Comparison of ENCODE assay signal across 1 cellular context in the genomic region with DNA sequence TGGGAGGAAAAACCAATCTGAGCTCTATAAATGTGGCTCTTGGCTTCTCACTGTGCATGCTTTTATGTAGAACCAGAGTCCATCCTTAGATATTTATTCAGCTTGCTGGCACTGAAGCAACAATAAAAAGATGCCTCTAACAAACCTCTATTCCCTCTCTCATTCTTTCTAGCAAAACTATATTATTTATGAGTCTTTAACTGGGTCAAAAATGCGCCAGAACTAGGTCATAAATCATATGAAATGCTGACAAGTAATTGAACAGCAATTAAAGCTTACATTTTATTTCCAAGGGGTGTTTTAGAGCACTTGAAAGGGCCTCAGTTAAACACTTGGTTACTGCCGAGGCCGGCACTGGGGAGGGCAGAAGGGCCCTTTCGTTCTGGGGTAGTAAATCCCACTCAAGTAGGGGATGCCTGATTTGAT.
TF ChIP-seq lines count a peak whose summit lies in the region.

No MANE protein-coding gene starts in this region.

TF ChIP-seq in HEK293, 187 proteins besides CTCF, POLR2A, EP300 and RAD21 (continued from another document and continues in another):
- TF ChIP-seq, protein P1, sequence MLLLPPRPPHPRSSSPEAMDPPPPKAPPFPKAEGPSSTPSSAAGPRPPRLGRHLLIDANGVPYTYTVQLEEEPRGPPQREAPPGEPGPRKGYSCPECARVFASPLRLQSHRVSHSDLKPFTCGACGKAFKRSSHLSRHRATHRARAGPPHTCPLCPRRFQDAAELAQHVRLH (tag by site-specific recombination; IDR thresholded peaks at IDR 0.05) = no peak
- TF ChIP-seq ZNF354C (tag by site-specific recombination; IDR thresholded peaks at IDR 0.05; ENCODE audit: borderline replicate concordance, low read depth) = no peak
- no peak for TF ChIP-seq ZNF114 (tag by site-specific recombination; IDR thresholded peaks at IDR 0.05)
- TF ChIP-seq ZNF2 (tag by site-specific recombination; IDR thresholded peaks at IDR 0.05) = no peak
- TF ChIP-seq, protein P2, sequence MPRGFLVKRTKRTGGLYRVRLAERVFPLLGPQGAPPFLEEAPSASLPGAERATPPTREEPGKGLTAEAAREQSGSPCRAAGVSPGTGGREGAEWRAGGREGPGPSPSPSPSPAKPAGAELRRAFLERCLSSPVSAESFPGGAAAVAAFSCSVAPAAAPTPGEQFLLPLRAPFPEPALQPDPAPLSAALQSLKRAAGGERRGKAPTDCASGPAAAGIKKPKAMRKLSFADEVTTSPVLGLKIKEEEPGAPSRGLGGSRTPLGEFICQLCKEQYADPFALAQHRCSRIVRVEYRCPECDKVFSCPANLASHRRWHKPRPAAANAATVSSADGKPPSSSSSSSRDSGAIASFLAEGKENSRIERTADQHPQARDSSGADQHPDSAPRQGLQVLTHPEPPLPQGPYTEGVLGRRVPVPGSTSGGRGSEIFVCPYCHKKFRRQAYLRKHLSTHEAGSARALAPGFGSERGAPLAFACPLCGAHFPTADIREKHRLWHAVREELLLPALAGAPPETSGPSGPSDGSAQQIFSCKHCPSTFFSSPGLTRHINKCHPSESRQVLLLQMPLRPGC (tag by site-specific recombination; IDR thresholded peaks at IDR 0.05) = no peak
- TF ChIP-seq ZNF654 (tag by site-specific recombination; IDR thresholded peaks at IDR 0.05; ENCODE audit: low read depth) = no peak
- TF ChIP-seq ZNF324 (tag by site-specific recombination; IDR thresholded peaks at IDR 0.05) = no peak
- peak; percentile 79 for TF ChIP-seq WT1 (tag by site-specific recombination; IDR thresholded peaks at IDR 0.05)
- no peak for TF ChIP-seq YY1 (tag by site-specific recombination; IDR thresholded peaks at IDR 0.05)
- TF ChIP-seq ZNF140 (tag by site-specific recombination; IDR thresholded peaks at IDR 0.05) = no peak
- TF ChIP-seq ZNF629 (tag by site-specific recombination; IDR thresholded peaks at IDR 0.05) = peak; percentile 52; the same call in 1 of the 2 replicates
- TF ChIP-seq, protein P3, sequence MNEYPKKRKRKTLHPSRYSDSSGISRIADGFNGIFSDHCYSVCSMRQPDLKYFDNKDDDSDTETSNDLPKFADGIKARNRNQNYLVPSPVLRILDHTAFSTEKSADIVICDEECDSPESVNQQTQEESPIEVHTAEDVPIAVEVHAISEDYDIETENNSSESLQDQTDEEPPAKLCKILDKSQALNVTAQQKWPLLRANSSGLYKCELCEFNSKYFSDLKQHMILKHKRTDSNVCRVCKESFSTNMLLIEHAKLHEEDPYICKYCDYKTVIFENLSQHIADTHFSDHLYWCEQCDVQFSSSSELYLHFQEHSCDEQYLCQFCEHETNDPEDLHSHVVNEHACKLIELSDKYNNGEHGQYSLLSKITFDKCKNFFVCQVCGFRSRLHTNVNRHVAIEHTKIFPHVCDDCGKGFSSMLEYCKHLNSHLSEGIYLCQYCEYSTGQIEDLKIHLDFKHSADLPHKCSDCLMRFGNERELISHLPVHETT (tag by site-specific recombination; IDR thresholded peaks at IDR 0.05) = no peak
- no peak for TF ChIP-seq ZNF707 (tag by site-specific recombination; IDR thresholded peaks at IDR 0.05)
- TF ChIP-seq, protein P4, sequence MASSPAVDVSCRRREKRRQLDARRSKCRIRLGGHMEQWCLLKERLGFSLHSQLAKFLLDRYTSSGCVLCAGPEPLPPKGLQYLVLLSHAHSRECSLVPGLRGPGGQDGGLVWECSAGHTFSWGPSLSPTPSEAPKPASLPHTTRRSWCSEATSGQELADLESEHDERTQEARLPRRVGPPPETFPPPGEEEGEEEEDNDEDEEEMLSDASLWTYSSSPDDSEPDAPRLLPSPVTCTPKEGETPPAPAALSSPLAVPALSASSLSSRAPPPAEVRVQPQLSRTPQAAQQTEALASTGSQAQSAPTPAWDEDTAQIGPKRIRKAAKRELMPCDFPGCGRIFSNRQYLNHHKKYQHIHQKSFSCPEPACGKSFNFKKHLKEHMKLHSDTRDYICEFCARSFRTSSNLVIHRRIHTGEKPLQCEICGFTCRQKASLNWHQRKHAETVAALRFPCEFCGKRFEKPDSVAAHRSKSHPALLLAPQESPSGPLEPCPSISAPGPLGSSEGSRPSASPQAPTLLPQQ (tag by site-specific recombination; IDR thresholded peaks at IDR 0.05) = no peak
- no peak for TF ChIP-seq ZNF19 (tag by site-specific recombination; IDR thresholded peaks at IDR 0.05; ENCODE audit: low read depth)
- 0 out of 2 replicates have a peak, but pooled peaks have one; percentile 44 for TF ChIP-seq GLI2 (tag by site-specific recombination; IDR thresholded peaks at IDR 0.05; ENCODE audit: borderline replicate concordance, low read depth)
- no peak for TF ChIP-seq ZNF302 (tag by site-specific recombination; IDR thresholded peaks at IDR 0.05; ENCODE audit: low read depth)
- TF ChIP-seq, protein P5, sequence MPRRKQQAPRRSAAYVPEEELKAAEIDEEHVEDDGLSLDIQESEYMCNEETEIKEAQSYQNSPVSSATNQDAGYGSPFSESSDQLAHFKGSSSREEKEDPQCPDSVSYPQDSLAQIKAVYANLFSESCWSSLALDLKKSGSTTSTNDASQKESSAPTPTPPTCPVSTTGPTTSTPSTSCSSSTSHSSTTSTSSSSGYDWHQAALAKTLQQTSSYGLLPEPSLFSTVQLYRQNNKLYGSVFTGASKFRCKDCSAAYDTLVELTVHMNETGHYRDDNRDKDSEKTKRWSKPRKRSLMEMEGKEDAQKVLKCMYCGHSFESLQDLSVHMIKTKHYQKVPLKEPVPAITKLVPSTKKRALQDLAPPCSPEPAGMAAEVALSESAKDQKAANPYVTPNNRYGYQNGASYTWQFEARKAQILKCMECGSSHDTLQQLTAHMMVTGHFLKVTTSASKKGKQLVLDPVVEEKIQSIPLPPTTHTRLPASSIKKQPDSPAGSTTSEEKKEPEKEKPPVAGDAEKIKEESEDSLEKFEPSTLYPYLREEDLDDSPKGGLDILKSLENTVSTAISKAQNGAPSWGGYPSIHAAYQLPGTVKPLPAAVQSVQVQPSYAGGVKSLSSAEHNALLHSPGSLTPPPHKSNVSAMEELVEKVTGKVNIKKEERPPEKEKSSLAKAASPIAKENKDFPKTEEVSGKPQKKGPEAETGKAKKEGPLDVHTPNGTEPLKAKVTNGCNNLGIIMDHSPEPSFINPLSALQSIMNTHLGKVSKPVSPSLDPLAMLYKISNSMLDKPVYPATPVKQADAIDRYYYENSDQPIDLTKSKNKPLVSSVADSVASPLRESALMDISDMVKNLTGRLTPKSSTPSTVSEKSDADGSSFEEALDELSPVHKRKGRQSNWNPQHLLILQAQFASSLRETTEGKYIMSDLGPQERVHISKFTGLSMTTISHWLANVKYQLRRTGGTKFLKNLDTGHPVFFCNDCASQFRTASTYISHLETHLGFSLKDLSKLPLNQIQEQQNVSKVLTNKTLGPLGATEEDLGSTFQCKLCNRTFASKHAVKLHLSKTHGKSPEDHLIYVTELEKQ (tag by site-specific recombination; IDR thresholded peaks at IDR 0.05; ENCODE audit: borderline replicate concordance) = 0 out of 2 replicates have a peak, but pooled peaks have one; percentile 66
- TF ChIP-seq MZF1 (tag by site-specific recombination; IDR thresholded peaks at IDR 0.05; ENCODE audit: borderline replicate concordance) = peak; percentile 30; the same call in 1 of the 2 replicates
- TF ChIP-seq, protein P6, sequence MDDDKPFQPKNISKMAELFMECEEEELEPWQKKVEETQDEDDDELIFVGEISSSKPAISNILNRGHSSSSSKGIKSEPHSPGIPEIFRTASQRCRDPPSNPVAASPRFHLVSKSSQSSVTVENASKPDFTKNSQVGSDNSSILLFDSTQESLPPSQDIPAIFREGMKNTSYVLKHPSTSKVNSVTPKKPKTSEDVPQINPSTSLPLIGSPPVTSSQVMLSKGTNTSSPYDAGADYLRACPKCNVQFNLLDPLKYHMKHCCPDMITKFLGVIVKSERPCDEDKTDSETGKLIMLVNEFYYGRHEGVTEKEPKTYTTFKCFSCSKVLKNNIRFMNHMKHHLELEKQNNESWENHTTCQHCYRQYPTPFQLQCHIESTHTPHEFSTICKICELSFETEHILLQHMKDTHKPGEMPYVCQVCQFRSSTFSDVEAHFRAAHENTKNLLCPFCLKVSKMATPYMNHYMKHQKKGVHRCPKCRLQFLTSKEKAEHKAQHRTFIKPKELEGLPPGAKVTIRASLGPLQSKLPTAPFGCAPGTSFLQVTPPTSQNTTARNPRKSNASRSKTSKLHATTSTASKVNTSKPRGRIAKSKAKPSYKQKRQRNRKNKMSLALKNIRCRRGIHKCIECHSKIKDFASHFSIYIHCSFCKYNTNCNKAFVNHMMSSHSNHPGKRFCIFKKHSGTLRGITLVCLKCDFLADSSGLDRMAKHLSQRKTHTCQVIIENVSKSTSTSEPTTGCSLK (tag by site-specific recombination; IDR thresholded peaks at IDR 0.05) = no peak
- TF ChIP-seq ZNF791 (tag by site-specific recombination; IDR thresholded peaks at IDR 0.05) = no peak
- TF ChIP-seq, protein P7, sequence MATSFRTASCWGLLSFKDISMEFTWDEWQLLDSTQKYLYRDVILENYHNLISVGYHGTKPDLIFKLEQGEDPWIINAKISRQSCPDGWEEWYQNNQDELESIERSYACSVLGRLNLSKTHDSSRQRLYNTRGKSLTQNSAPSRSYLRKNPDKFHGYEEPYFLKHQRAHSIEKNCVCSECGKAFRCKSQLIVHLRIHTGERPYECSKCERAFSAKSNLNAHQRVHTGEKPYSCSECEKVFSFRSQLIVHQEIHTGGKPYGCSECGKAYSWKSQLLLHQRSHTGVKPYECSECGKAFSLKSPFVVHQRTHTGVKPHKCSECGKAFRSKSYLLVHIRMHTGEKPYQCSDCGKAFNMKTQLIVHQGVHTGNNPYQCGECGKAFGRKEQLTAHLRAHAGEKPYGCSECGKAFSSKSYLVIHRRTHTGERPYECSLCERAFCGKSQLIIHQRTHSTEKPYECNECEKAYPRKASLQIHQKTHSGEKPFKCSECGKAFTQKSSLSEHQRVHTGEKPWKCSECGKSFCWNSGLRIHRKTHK (tag by site-specific recombination; IDR thresholded peaks at IDR 0.05) = no peak
- TF ChIP-seq ZNF792 (tag by site-specific recombination; IDR thresholded peaks at IDR 0.05) = no peak
- TF ChIP-seq, protein P8, sequence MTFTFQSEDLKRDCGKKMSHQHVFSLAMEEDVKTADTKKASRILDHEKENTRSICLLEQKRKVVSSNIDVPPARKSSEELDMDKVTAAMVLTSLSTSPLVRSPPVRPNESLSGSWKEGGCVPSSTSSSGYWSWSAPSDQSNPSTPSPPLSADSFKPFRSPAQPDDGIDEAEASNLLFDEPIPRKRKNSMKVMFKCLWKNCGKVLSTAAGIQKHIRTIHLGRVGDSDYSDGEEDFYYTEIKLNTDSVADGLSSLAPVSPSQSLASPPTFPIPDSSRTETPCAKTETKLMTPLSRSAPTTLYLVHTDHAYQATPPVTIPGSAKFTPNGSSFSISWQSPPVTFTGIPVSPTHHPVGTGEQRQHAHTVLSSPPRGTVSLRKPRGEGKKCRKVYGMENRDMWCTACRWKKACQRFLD (tag by site-specific recombination; IDR thresholded peaks at IDR 0.05) = no peak
- TF ChIP-seq ZNF23 (tag by site-specific recombination; IDR thresholded peaks at IDR 0.05; ENCODE audit: borderline replicate concordance) = no peak
- no peak for TF ChIP-seq ZNF585B (tag by site-specific recombination; IDR thresholded peaks at IDR 0.05)
- no peak for TF ChIP-seq ZNF266 (tag by site-specific recombination; IDR thresholded peaks at IDR 0.05; ENCODE audit: low read depth)
- TF ChIP-seq, protein P9, sequence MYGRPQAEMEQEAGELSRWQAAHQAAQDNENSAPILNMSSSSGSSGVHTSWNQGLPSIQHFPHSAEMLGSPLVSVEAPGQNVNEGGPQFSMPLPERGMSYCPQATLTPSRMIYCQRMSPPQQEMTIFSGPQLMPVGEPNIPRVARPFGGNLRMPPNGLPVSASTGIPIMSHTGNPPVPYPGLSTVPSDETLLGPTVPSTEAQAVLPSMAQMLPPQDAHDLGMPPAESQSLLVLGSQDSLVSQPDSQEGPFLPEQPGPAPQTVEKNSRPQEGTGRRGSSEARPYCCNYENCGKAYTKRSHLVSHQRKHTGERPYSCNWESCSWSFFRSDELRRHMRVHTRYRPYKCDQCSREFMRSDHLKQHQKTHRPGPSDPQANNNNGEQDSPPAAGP (tag by site-specific recombination; IDR thresholded peaks at IDR 0.05) = no peak
- no peak for TF ChIP-seq ZNF223 (tag by site-specific recombination; IDR thresholded peaks at IDR 0.05)
- TF ChIP-seq SP2 (tag by site-specific recombination; IDR thresholded peaks at IDR 0.05) = no peak
- no peak for TF ChIP-seq ZFP69B (tag by site-specific recombination; IDR thresholded peaks at IDR 0.05)
- TF ChIP-seq, protein P10, sequence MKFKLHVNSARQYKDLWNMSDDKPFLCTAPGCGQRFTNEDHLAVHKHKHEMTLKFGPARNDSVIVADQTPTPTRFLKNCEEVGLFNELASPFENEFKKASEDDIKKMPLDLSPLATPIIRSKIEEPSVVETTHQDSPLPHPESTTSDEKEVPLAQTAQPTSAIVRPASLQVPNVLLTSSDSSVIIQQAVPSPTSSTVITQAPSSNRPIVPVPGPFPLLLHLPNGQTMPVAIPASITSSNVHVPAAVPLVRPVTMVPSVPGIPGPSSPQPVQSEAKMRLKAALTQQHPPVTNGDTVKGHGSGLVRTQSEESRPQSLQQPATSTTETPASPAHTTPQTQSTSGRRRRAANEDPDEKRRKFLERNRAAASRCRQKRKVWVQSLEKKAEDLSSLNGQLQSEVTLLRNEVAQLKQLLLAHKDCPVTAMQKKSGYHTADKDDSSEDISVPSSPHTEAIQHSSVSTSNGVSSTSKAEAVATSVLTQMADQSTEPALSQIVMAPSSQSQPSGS (tag by site-specific recombination; IDR thresholded peaks at IDR 0.05; ENCODE audit: low read depth) = no peak
- TF ChIP-seq, protein P11, sequence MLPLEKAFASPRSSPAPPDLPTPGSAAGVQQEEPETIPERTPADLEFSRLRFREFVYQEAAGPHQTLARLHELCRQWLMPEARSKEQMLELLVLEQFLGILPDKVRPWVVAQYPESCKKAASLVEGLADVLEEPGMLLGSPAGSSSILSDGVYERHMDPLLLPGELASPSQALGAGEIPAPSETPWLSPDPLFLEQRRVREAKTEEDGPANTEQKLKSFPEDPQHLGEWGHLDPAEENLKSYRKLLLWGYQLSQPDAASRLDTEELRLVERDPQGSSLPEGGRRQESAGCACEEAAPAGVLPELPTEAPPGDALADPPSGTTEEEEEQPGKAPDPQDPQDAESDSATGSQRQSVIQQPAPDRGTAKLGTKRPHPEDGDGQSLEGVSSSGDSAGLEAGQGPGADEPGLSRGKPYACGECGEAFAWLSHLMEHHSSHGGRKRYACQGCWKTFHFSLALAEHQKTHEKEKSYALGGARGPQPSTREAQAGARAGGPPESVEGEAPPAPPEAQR (tag by site-specific recombination; IDR thresholded peaks at IDR 0.05) = no peak
- TF ChIP-seq GFI1B (tag by site-specific recombination; IDR thresholded peaks at IDR 0.05) = peak; percentile 60; the same call in 1 of the 2 replicates
- no peak for TF ChIP-seq ZNF548 (tag by site-specific recombination; IDR thresholded peaks at IDR 0.05)
- no peak for TF ChIP-seq ZNF184 (tag by site-specific recombination; IDR thresholded peaks at IDR 0.05)
- TF ChIP-seq ZFP37 (tag by site-specific recombination; IDR thresholded peaks at IDR 0.05) = no peak
- no peak for TF ChIP-seq GLIS1 (tag by site-specific recombination; IDR thresholded peaks at IDR 0.05)
